8 cellular contexts compared by ENCODE assay signal in the genomic region with DNA sequence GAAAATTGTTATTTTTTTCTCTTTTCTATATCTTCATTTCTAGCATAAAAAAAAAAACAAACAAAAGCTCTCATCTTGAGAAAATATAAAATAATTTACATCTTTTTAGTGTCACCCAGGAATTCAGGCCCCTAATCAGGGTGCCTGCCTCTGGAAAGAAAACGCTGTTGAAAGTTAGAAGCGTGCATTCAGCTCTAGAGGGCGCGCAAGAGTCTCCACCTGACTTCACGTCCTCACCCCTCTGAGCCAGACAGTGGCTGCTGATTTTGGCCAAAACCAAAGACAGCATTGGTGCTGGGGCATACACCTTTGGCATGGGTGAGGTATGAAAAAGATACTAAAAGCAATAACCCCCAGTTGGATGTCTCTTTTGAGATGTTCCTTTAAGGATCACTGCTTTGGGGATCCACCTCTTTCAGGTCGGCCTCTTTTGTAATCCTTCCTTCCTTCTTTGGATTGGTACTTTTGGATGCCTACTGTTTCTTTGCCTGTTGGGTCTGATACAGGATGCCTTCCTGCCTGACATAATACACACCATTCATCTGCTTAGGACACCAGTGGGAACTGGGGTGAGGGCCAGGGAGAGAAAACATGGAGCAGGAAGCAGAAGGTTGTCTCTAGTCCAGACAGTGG.
A peak's percentile ranks its signal among the peaks of the same experiment; 100 is the strongest.
DNase-seq lines count a peak whose midpoint lies in the region; ATAC-seq and TF ChIP-seq lines count a peak whose summit lies in the region.

No MANE protein-coding gene starts in this region.

- H3K4me1 ChIP-seq in heart right ventricle (no peaks in the 10 kb centered on the region), right atrium auricular region (no peaks in the 10 kb centered on the region), MM.1S (ENCODE audit: low read length) (no peaks in the 10 kb centered on the region), lower lobe of right lung (no peaks in the 10 kb centered on the region)

- H3K27ac Mint-ChIP-seq in activated T-helper 17 cell treated with anti-CD3 and anti-CD28 coated beads, Interleukin-2, amount 50 U/mL, for 72 hours: no peak overlapping the region

- no peaks in the 10 kb centered on the region for H3K36me3 ChIP-seq in heart right ventricle
- H3K36me3 ChIP-seq in right atrium auricular region: no peaks in the 10 kb centered on the region
- H3K36me3 ChIP-seq in MM.1S (replicated peaks; ENCODE audit: insufficient read depth, low read length): no peaks in the 10 kb centered on the region
- H3K36me3 ChIP-seq in lower lobe of right lung: no peaks in the 10 kb centered on the region

- no peaks in the 10 kb centered on the region for H3K9me2 ChIP-seq in MM.1S (replicated peaks; ENCODE audit: insufficient read depth, low read length)

- no peaks in the 10 kb centered on the region for H3K9me3 Mint-ChIP-seq in activated T-helper 17 cell treated with anti-CD3 and anti-CD28 coated beads, Interleukin-2, amount 50 U/mL, for 72 hours

- no peaks in the 10 kb centered on the region for H3K79me2 ChIP-seq in MM.1S (ENCODE audit: low read length)

- WGBS in heart right ventricle, 2 donors: 26 to 30% methylated on average over 6 of the region's 6 CpGs

- no peak overlapping the region for H3K9ac ChIP-seq in MM.1S (ENCODE audit: low read length)

- DNase-seq in heart right ventricle: peak in 1 of 2 donors; percentile 5
- no peak for DNase-seq in right atrium auricular region (ENCODE audit: low spot score)
- DNase-seq in MM.1S: peak; percentile 51
- peak; percentile 45 for DNase-seq in lower lobe of right lung
- DNase-seq in NCI-H1105 treated with DMSO at 0.1 percent for 48 hours (lab: John Stamatoyannopoulos, UW): no peak
- DNase-seq in GM03348 (ENCODE audit: low spot score): no peak
- no peak for DNase-seq in mesenteric fat pad (ENCODE audit: low spot score)

- ATAC-seq in heart right ventricle (no peak), lower lobe of right lung (peak; percentile 64 to 81)
- ATAC-seq in activated T-helper 17 cell treated with anti-CD3 and anti-CD28 coated beads, Interleukin-2, amount 50 U/mL, for 72 hours (replicated peaks): peak; percentile 57

- H3K4me1 Mint-ChIP-seq in activated T-helper 17 cell treated with anti-CD3 and anti-CD28 coated beads, Interleukin-2, amount 50 U/mL, for 72 hours: no peaks in the 10 kb centered on the region

- H3K4me3 Mint-ChIP-seq in activated T-helper 17 cell treated with anti-CD3 and anti-CD28 coated beads, Interleukin-2, amount 50 U/mL, for 72 hours: no peak overlapping the region

- peaks cover 4% of the 10 kb centered on the region for H3K27me3 Mint-ChIP-seq in activated T-helper 17 cell treated with anti-CD3 and anti-CD28 coated beads, Interleukin-2, amount 50 U/mL, for 72 hours

- H3F3A ChIP-seq in MM.1S (ENCODE audit: insufficient read depth, low read length): no peaks in the 10 kb centered on the region

- H3K4me3 ChIP-seq in heart right ventricle (no peak overlapping the region), right atrium auricular region (no peak overlapping the region), MM.1S (ENCODE audit: low read length) (no peak overlapping the region), lower lobe of right lung (no peak overlapping the region)

- no peak overlapping the region for H3K27ac ChIP-seq in heart right ventricle
- H3K27ac ChIP-seq in right atrium auricular region: no peak overlapping the region
- H3K27ac ChIP-seq in MM.1S (ENCODE audit: low read length): no peak overlapping the region
- no peak overlapping the region for H3K27ac ChIP-seq in lower lobe of right lung

- H3K36me3 Mint-ChIP-seq in activated T-helper 17 cell treated with anti-CD3 and anti-CD28 coated beads, Interleukin-2, amount 50 U/mL, for 72 hours (ENCODE audit: low read depth): no peaks in the 10 kb centered on the region

- H3K9me3 ChIP-seq in heart right ventricle (no peaks in the 10 kb centered on the region), right atrium auricular region (no peaks in the 10 kb centered on the region), MM.1S (replicated peaks; ENCODE audit: insufficient read depth, low read length) (no peaks in the 10 kb centered on the region), lower lobe of right lung (no peaks in the 10 kb centered on the region)

- H3K27me3 ChIP-seq in heart right ventricle (no peaks in the 10 kb centered on the region), right atrium auricular region (no peaks in the 10 kb centered on the region), MM.1S (replicated peaks; ENCODE audit: insufficient read depth, low read length) (no peaks in the 10 kb centered on the region), lower lobe of right lung (ENCODE audit: low read depth) (no peaks in the 10 kb centered on the region)

- TF ChIP-seq CTCF in heart right ventricle (IDR thresholded peaks at IDR 0.05) (peak in 7 of 9 donors; percentile 19 to 60 (median 41)), right atrium auricular region (IDR thresholded peaks at IDR 0.05) (peak in 1 of 2 donors; percentile 37), MM.1S (IDR thresholded peaks at IDR 0.05; ENCODE audit: low read length) (peak; percentile 78), lower lobe of right lung (IDR thresholded peaks at IDR 0.05) (peak; percentile 48)

- intact Hi-C loops in heart right ventricle (cut with DNase I) (no loop called here), lower lobe of right lung (cut with DNase I) (no loop called here)

- no peaks in the 10 kb centered on the region for H4K20me1 ChIP-seq in MM.1S (ENCODE audit: insufficient read depth, low read length)

- H2AFZ ChIP-seq in MM.1S (ENCODE audit: low read length): no peak overlapping the region

- no peak overlapping the region for H3K4me2 ChIP-seq in MM.1S (ENCODE audit: low read depth, low read length)

Comparison
In these comparisons a context has a peak if more than half of its experiments do, and no peak if none do; other contexts are left out.
1. ATAC-seq: peak in activated T-helper 17 cell treated with anti-CD3 and anti-CD28 coated beads, Interleukin-2, amount 50 U/mL, for 72 hours (single experiment) and lower lobe of right lung (2 of 2); none in heart right ventricle (0 of 8).
2. DNase-seq: peak in MM.1S (single experiment) and lower lobe of right lung (single experiment); none in right atrium auricular region (single experiment), NCI-H1105 treated with DMSO at 0.1 percent for 48 hours (single experiment), GM03348 (single experiment) and mesenteric fat pad (single experiment).